ENCODE assay signal across 14 cellular contexts in the genomic region with DNA sequence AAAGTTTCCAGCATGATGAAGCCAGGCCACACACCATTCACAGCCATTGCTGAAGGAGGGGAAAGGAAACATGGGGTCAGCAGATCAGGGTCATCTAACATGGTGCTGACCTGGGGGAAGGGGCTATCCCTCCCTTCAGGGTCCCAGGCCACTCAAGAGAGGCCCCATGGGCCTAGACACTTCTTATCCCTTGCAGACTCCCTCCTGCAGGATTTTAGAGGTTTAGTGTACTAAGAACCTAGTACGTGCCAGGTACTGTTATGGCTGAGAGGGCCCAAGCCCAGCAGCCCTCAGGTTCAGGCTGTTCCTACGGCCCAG. TPM values are rescaled to one million over a fixed set of nuclear protein-coding genes. Genes with fewer than 3 reads are reported as not detected.
DNase-seq lines count a peak whose midpoint lies in the region; TF ChIP-seq lines count a peak whose summit lies in the region.
"Had no signal": no experiment of that assay in that cellular context is flagged by ENCODE, and none has a peak within 500 bp of the region (broad histone marks: within the 10 kb centered on the region; RNA-seq: fewer than 3 reads in every experiment).

No MANE protein-coding gene starts in this region.

- peaks cover 10% of the 10 kb centered on the region for H3K4me1 Mint-ChIP-seq in T-helper 2 cell treated with Interferon-gamma antibody and Interleukin-4, amounts not matched to agents 5 μg/mL and 100 μg/mL, for 36 hours (ENCODE audit: low read depth)
- peaks cover 20% of the 10 kb centered on the region for H3K4me1 Mint-ChIP-seq in brain
- peaks cover 6% of the 10 kb centered on the region for H3K4me1 Mint-ChIP-seq in progenitor cell of endocrine pancreas (ENCODE audit: low read depth)

- no peak for DNase-seq in T-helper 2 cell treated with Interferon-gamma antibody and Interleukin-4, amounts not matched to agents 5 μg/mL and 100 μg/mL, for 36 hours (ENCODE audit: low spot score)
- DNase-seq in T-helper 2 cell, result no peak
- DNase-seq in progenitor cell of endocrine pancreas (ENCODE audit: low spot score, unreplicated experiment), result no peak
- no peak for DNase-seq in stimulated activated CD4-positive, alpha-beta T cell treated with anti-CD3 and anti-CD28 coated beads, Interleukin-1b, Interleukin-23, amount 100 ng/mL, for 48 hours
- no peak for DNase-seq in cortex of kidney (lab: John Stamatoyannopoulos, UW)
- DNase-seq: activated effector memory CD4-positive, alpha-beta T cell treated with Interleukin-2 at 50 U/mL for 16 hours; amniotic stem cell; effector memory CD8-positive, alpha-beta T cell; NCI-H187 treated with DMSO at 0.1 percent for 48 hours; NCI-H446; stimulated activated CD4-positive, alpha-beta T cell treated with anti-CD3 and anti-CD28 coated beads, Interleukin-12 subunit alpha, Interleukin-12 subunit beta, amount 100 ng/mL, for 4 hours; stomach had no signal

- peak overlapping the region; percentile 63 for H3K4me3 Mint-ChIP-seq in T-helper 2 cell treated with Interferon-gamma antibody and Interleukin-4, amounts not matched to agents 5 μg/mL and 100 μg/mL, for 36 hours
- peak overlapping the region in 3 of 5 experiments; percentile 68 to 79 (median 78) for H3K4me3 Mint-ChIP-seq in brain
- H3K4me3 Mint-ChIP-seq in progenitor cell of endocrine pancreas (ENCODE audit: low read depth), result peak overlapping the region; percentile 70

- H3K9me3 Mint-ChIP-seq in T-helper 2 cell treated with Interferon-gamma antibody and Interleukin-4, amounts not matched to agents 5 μg/mL and 100 μg/mL, for 36 hours, result no peaks in the 10 kb centered on the region
- H3K9me3 Mint-ChIP-seq in brain (no peaks in the 10 kb centered on the region), progenitor cell of endocrine pancreas (ENCODE audit: low read depth) (no peaks in the 10 kb centered on the region)
- H3K9me3 Mint-ChIP-seq: effector memory CD8-positive, alpha-beta T cell; neural crest cell had no signal

- TF ChIP-seq CTCF in brain (conservative IDR thresholded peaks at IDR 0.05), result no peak
- no peak for TF ChIP-seq CTCF in progenitor cell of endocrine pancreas (IDR thresholded peaks at IDR 0.05; ENCODE audit: unreplicated experiment)

- no peaks in the 10 kb centered on the region for H3K27me3 Mint-ChIP-seq in T-helper 2 cell treated with Interferon-gamma antibody and Interleukin-4, amounts not matched to agents 5 μg/mL and 100 μg/mL, for 36 hours (ENCODE audit: low read depth)
- H3K27me3 Mint-ChIP-seq in brain (peaks cover 2% of the 10 kb centered on the region), progenitor cell of endocrine pancreas (no peaks in the 10 kb centered on the region)
- H3K27me3 Mint-ChIP-seq: effector memory CD8-positive, alpha-beta T cell had no signal

- no peaks in the 10 kb centered on the region for H3K36me3 Mint-ChIP-seq in T-helper 2 cell treated with Interferon-gamma antibody and Interleukin-4, amounts not matched to agents 5 μg/mL and 100 μg/mL, for 36 hours (ENCODE audit: low read depth)
- H3K36me3 Mint-ChIP-seq in brain (no peaks in the 10 kb centered on the region), progenitor cell of endocrine pancreas (ENCODE audit: insufficient read depth) (no peaks in the 10 kb centered on the region)

- H3K27ac Mint-ChIP-seq in T-helper 2 cell treated with Interferon-gamma antibody and Interleukin-4, amounts not matched to agents 5 μg/mL and 100 μg/mL, for 36 hours, result no peak overlapping the region
- H3K27ac Mint-ChIP-seq in brain, result peak overlapping the region; percentile 52 to 89 (median 79)
- no peak overlapping the region for H3K27ac Mint-ChIP-seq in progenitor cell of endocrine pancreas
- H3K27ac Mint-ChIP-seq: effector memory CD8-positive, alpha-beta T cell had no signal

RNA-seq across cellular contexts. Expression of gene KHK, which starts 8.8 kb away (rescaled TPM):
- 9.2 TPM for polyA plus RNA-seq in brain (ENCODE audit: insufficient read depth, low read depth, low replicate concordance)
- total RNA-seq in progenitor cell of endocrine pancreas, result 4.4 and 5.2 TPM in 2 replicates

RNA-seq across cellular contexts. Expression of gene EMILIN1, which starts 17.0 kb away (rescaled TPM):
- 6.2 TPM for polyA plus RNA-seq in brain (ENCODE audit: insufficient read depth, low read depth, low replicate concordance)
- 1.1 and 2.5 TPM in 2 replicates for total RNA-seq in progenitor cell of endocrine pancreas

RNA-seq across cellular contexts. Expression of gene CGREF1, which starts 23.5 kb away (rescaled TPM):
- 8.4 TPM for polyA plus RNA-seq in brain (ENCODE audit: insufficient read depth, low read depth, low replicate concordance)
- 0.31 and 0.87 TPM in 2 replicates for total RNA-seq in progenitor cell of endocrine pancreas

RNA-seq across cellular contexts. Expression of gene OST4, which starts 23.9 kb away (rescaled TPM):
- polyA plus RNA-seq in brain (ENCODE audit: insufficient read depth, low read depth, low replicate concordance), result 361 TPM
- 245 and 254 TPM in 2 replicates for total RNA-seq in progenitor cell of endocrine pancreas

RNA-seq across cellular contexts. Expression of gene ABHD1, which starts 28.2 kb away (rescaled TPM):
- polyA plus RNA-seq in brain (ENCODE audit: insufficient read depth, low read depth, low replicate concordance), result 0.64 TPM
- 0.31 and 0.34 TPM in 2 replicates for total RNA-seq in progenitor cell of endocrine pancreas
- total RNA-seq: stomach had no signal

Comparison
In these comparisons a context has a peak if more than half of its experiments do, and no peak if none do; other contexts are left out.
1. H3K27ac Mint-ChIP-seq: peak in brain (5 of 5); none in T-helper 2 cell treated with Interferon-gamma antibody and Interleukin-4, amounts not matched to agents 5 μg/mL and 100 μg/mL, for 36 hours (single experiment) and progenitor cell of endocrine pancreas (single experiment).
2. Peak in every context shown above with its lines, with median percentiles within 50 percentile points of each other: H3K4me3 Mint-ChIP-seq.